21 cellular contexts compared by ENCODE assay signal in the genomic region with DNA sequence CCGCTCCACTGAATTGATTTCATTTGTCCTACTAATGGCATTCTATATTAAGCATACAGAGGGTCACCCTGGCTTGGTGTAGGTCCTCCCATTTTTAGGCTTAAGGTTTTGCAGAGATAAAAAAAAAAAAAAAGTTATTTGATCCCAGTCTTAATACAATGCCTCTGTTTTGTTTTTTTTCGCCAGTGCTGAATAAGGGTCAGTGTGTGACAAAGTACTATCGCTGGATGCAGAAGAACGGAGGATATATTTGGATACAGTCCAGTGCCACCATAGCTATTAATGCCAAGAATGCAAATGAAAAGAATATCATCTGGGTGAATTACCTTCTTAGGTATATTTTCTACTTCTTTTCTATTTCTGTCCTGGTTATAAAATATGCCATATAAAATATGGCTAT.
DNase-seq lines count a peak whose midpoint lies in the region; ATAC-seq, FAIRE-seq and TF ChIP-seq lines count a peak whose summit lies in the region.
"Had no signal": no experiment of that assay in that cellular context is flagged by ENCODE, and none has a peak within 500 bp of the region (broad histone marks: within the 10 kb centered on the region; RNA-seq: fewer than 3 reads in every experiment).

No MANE protein-coding gene starts in this region.

- peaks cover 0 to 11% of the 10 kb centered on the region in 2 experiments; a peak in 2 of 5 replicates for H3K27me3 ChIP-seq in HepG2 (ENCODE audit: control insufficient read depth in 1 of 2, insufficient read depth in 2 of 2, low read length in 2 of 2)
- H3K27me3 ChIP-seq in right lobe of liver, result no peaks in the 10 kb centered on the region
- H3K27me3 ChIP-seq in layer of hippocampus (ENCODE audit: control insufficient read depth, insufficient read depth, low read length), result no peaks in the 10 kb centered on the region
- H3K27me3 ChIP-seq in upper lobe of right lung, result peaks cover 28% of the 10 kb centered on the region
- H3K27me3 ChIP-seq: MG63, SJSA1 had no signal

- FAIRE-seq in HepG2 (lab: Jason Lieb, UNC), result no peak
- FAIRE-seq: GM18507, H54, HTR-8/SVneo had no signal

- H3K9ac ChIP-seq in HepG2 (ENCODE audit: insufficient read depth, low read depth, low read length), result no peak overlapping the region

- H2AFZ ChIP-seq in HepG2 (ENCODE audit: low read length), result no peak overlapping the region

- H3K79me2 ChIP-seq in HepG2 (ENCODE audit: insufficient read depth, low read length), result no peaks in the 10 kb centered on the region

- in situ Hi-C loops in HepG2 (cut with HindIII; ENCODE audit: extremely low pct_ligation_motif_present, low pct_unique_long_range_greater_than_20kb), result loop anchor here (5.0 kb wide), 3 partner anchors 316 to 1216 kb away; no protein-coding TSS in a partner anchor

- no peaks in the 10 kb centered on the region for H4K20me1 ChIP-seq in HepG2 (ENCODE audit: insufficient read depth, low read length)

- H3K36me3 ChIP-seq in HepG2 (replicated peaks in 1 of 2; ENCODE audit: control insufficient read depth in 1 of 2, insufficient read depth in 2 of 2, low read length in 2 of 2) (no peaks in the 10 kb centered on the region), right lobe of liver (no peaks in the 10 kb centered on the region), upper lobe of right lung (no peaks in the 10 kb centered on the region)
- H3K36me3 ChIP-seq: MG63, SJSA1 had no signal

- no TSS peak for BruUV-seq in HepG2 (replicated peaks; lab: Mats Ljungman, UMichigan)

- intact Hi-C loops in HepG2 (cut with micrococcal nuclease; ENCODE audit: unreplicated experiment) (no loop called here), right lobe of liver (cut with DNase I) (loop anchor here in 1 of 2 donors (10.0 kb wide), 1 partner anchor 1219 kb away; no protein-coding TSS in a partner anchor), upper lobe of right lung (cut with DNase I) (no loop called here), posterior cingulate gyrus (cut with DNase I) (loop anchor here (2.0 to 10.0 kb wide), 4 partner anchors 116 to 1217 kb away; partner anchors contain the start of gene NPAS3)

- TF ChIP-seq EP300 in HepG2 (IDR thresholded peaks at IDR 0.05; ENCODE audit: low read depth in 2 of 2, low read length in 2 of 2), result no peak
- TF ChIP-seq EP300 in HepG2 (CRISPR knock-in tag; IDR thresholded peaks at IDR 0.05; ENCODE audit: borderline replicate concordance), result no peak

- H3K4me1 ChIP-seq in HepG2 (ENCODE audit: insufficient read depth, low read length), result 0 out of 2 replicates have a peak, but pooled peaks cover 4% of the 10 kb centered on the region
- H3K4me1 ChIP-seq in right lobe of liver, result no peaks in the 10 kb centered on the region
- no peaks in the 10 kb centered on the region for H3K4me1 ChIP-seq in upper lobe of right lung
- H3K4me1 ChIP-seq: SJSA1 had no signal

- TF ChIP-seq POLR2A in HepG2 (IDR thresholded peaks at IDR 0.05; ENCODE audit: insufficient read depth in 1 of 2, low read depth in 2 of 2, low read length in 2 of 2) (no peak), right lobe of liver (IDR thresholded peaks at IDR 0.05) (no peak)

- H3K4me3 ChIP-seq in HepG2 (replicated peaks in 1 of 3; ENCODE audit: insufficient read depth in 1 of 3, low read depth in 2 of 3, low read length in 3 of 3) (no peak overlapping the region), right lobe of liver (no peak overlapping the region), upper lobe of right lung (no peak overlapping the region)
- H3K4me3 ChIP-seq: MG63, SJSA1 had no signal

- TF ChIP-seq CTCF in HepG2 (CRISPR knock-in tag; IDR thresholded peaks at IDR 0.05), result no peak
- TF ChIP-seq CTCF in right lobe of liver (IDR thresholded peaks at IDR 0.05), result no peak
- no peak for TF ChIP-seq CTCF in upper lobe of right lung (IDR thresholded peaks at IDR 0.05)

- POLR2A ChIA-PET in HepG2 (lab: Yijun Ruan, JAX), result no interaction called here

- ATAC-seq in HepG2 (no peak), right lobe of liver (no peak), upper lobe of right lung (no peak), HG02623 (IDR thresholded peaks at IDR 0.05; ENCODE audit: unreplicated experiment) (no peak)

- WGBS in HepG2 (ENCODE audit: low lambda C conversion rate), result 38% methylated on average over 4 of the region's 4 CpGs
- 61% methylated on average over 4 of the region's 4 CpGs for WGBS in right lobe of liver (ENCODE audit: insufficient coverage, low coverage, low lambda C conversion rate, missing lambda C conversion rate)

- no peak overlapping the region for H3K4me2 ChIP-seq in HepG2 (ENCODE audit: low read depth, low read length)

- no peak overlapping the region for H3K27ac ChIP-seq in HepG2 (ENCODE audit: extremely low read length, insufficient read depth, low read length)
- H3K27ac ChIP-seq in right lobe of liver, result no peak overlapping the region
- H3K27ac ChIP-seq in layer of hippocampus (ENCODE audit: low read depth, low read length), result peak overlapping the region; percentile 59
- no peak overlapping the region for H3K27ac ChIP-seq in upper lobe of right lung
- H3K27ac ChIP-seq: SJSA1 had no signal

- DNase-seq in HepG2 (ENCODE audit: low spot score), result no peak
- no peak for DNase-seq in right lobe of liver
- DNase-seq in pons (ENCODE audit: low spot score), result peak; percentile 82
- DNase-seq in upper lobe of right lung, result no peak
- DNase-seq in posterior cingulate gyrus, result no peak
- DNase-seq: 8988T, ACHN, DMS153, KBM-7, MG63, NCI-H2081, NCI-H2227 treated with DMSO at 0.1 percent for 48 hours, NCI-H69, Right ventricle myocardium superior, RPMI8226 had no signal

- CTCF ChIA-PET in HepG2 (lab: Yijun Ruan, JAX; ENCODE audit: low intra/inter-chr PET ratio, low total read pairs), result interaction anchor here (1.1 to 4.8 kb wide), 5 partner anchors 305 to 1217 kb away, joined by 3 to 62 read pairs (median 37); no protein-coding TSS in a partner anchor

- no peak for TF ChIP-seq RAD21 in HepG2 (CRISPR knock-in tag; IDR thresholded peaks at IDR 0.05)

- H3K9me3 ChIP-seq in HepG2 (ENCODE audit: low read length) (no peaks in the 10 kb centered on the region), right lobe of liver (no peaks in the 10 kb centered on the region), upper lobe of right lung (no peaks in the 10 kb centered on the region)
- H3K9me3 ChIP-seq: MG63, SJSA1 had no signal

TF ChIP-seq in HepG2, 621 proteins besides CTCF, POLR2A, EP300 and RAD21:
- TF ChIP-seq, protein P1, sequence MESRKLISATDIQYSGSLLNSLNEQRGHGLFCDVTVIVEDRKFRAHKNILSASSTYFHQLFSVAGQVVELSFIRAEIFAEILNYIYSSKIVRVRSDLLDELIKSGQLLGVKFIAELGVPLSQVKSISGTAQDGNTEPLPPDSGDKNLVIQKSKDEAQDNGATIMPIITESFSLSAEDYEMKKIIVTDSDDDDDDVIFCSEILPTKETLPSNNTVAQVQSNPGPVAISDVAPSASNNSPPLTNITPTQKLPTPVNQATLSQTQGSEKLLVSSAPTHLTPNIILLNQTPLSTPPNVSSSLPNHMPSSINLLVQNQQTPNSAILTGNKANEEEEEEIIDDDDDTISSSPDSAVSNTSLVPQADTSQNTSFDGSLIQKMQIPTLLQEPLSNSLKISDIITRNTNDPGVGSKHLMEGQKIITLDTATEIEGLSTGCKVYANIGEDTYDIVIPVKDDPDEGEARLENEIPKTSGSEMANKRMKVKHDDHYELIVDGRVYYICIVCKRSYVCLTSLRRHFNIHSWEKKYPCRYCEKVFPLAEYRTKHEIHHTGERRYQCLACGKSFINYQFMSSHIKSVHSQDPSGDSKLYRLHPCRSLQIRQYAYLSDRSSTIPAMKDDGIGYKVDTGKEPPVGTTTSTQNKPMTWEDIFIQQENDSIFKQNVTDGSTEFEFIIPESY (CRISPR knock-in tag; IDR thresholded peaks at IDR 0.05), result no peak
- TF ChIP-seq HDAC6 (IDR thresholded peaks at IDR 0.05; ENCODE audit: low read depth, low read length) (no peak), ZNF747 (CRISPR knock-in tag; IDR thresholded peaks at IDR 0.05; ENCODE audit: borderline replicate concordance) (0 out of 2 replicates have a peak, but pooled peaks have one; percentile 2)
TF ChIP-seq in HepG2: peak in this region for 1.
